In the genomic region with DNA sequence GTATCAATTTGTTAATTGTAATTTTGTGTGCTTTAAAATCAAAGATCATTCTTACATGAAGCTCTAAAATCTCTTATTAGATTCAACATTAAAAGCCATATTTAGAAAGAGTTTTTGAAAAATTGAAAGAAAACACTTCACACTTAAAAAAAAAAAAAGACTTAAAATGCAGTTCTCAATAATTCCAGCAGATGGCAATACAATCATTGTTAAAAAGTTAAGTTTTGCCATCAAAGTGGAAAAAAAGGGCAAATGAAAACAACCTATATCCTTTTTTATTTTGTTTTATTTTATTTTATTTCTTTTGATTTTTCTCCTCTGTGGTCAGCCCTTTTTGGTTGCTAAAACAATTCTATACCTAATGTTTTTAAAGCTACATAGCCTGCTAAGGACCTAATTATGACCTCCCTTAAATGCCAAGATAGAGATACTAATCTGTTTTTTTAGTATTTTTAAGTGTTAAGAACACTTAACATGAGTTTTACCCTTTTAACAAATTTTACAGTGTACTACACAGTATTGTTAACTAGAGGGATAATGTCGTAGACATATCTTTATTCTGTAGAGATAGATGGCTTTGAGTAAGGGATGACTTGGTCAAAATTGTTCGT, we compare ENCODE assay signal across 9 cellular contexts.
A peak's percentile ranks its signal among the peaks of the same experiment; 100 is the strongest.
DNase-seq lines count a peak whose midpoint lies in the region; ATAC-seq and TF ChIP-seq lines count a peak whose summit lies in the region.
"Had no signal": no experiment of that assay in that cellular context is flagged by ENCODE, and none has a peak within 500 bp of the region (broad histone marks: within the 10 kb centered on the region; RNA-seq: fewer than 3 reads in every experiment).

No MANE protein-coding gene starts in this region.

- H3K4me3 ChIP-seq in Panc1 (ENCODE audit: low read depth in 2 of 2, low read length in 2 of 2), result no peak overlapping the region
- H3K4me3 ChIP-seq in fibroblast of the aortic adventitia (ENCODE audit: low read depth, low read length), result no peak overlapping the region

- no peaks in the 10 kb centered on the region for H3K4me1 ChIP-seq in Panc1 (ENCODE audit: control insufficient read depth, insufficient read depth, low read length)

- TF ChIP-seq CTCF in Panc1 (IDR thresholded peaks at IDR 0.05), result peak; percentile 47; the same call in 1 of the 2 replicates
- TF ChIP-seq CTCF in fibroblast of the aortic adventitia (IDR thresholded peaks at IDR 0.05; ENCODE audit: insufficient read depth, low read length), result peak; percentile 48

- peaks cover under 1% of the 10 kb centered on the region; the same call in 1 of the 2 replicates for H3K27me3 ChIP-seq in Panc1 (ENCODE audit: control insufficient read depth, insufficient read depth, low read length)

- intact Hi-C loops in Panc1 (cut with micrococcal nuclease; ENCODE audit: unreplicated experiment), result loop anchor here (10.0 kb wide), 1 partner anchor 1296 kb away; no protein-coding TSS in a partner anchor

- CTCF ChIA-PET in Panc1 (lab: Charles Lee), result interaction anchor here (0.6 kb wide), 2 partner anchors 171 to 334 kb away, joined by 7 read pairs; no protein-coding TSS in a partner anchor

- in situ Hi-C loops in Panc1 (cut with HindIII; ENCODE audit: low pct_unique_long_range_greater_than_20kb, low sequenced_read_pairs), result no loop called here

- no peak for ATAC-seq in Panc1
- no peak for ATAC-seq in HG02623 (IDR thresholded peaks at IDR 0.05; ENCODE audit: unreplicated experiment)
- ATAC-seq: esophagus mucosa had no signal

- DNase-seq in NCI-H446 (lab: John Stamatoyannopoulos, UW) (peak; percentile 21 to 41), NCI-H446 treated with DMSO at 0.1 percent for 48 hours (lab: John Stamatoyannopoulos, UW) (no peak), Panc1 (ENCODE audit: low read depth, low spot score) (no peak), fibroblast of the aortic adventitia (ENCODE audit: low read depth) (peak; percentile 72), stromal cell of bone marrow (ENCODE audit: low read depth) (peak; percentile 11), NCI-H2029 (lab: John Stamatoyannopoulos, UW) (no peak), NCI-H524 (lab: John Stamatoyannopoulos, UW) (no peak)

- BruUV-seq in Panc1 (replicated peaks; lab: Mats Ljungman, UMichigan), result no TSS peak

- POLR2A ChIA-PET in Panc1 (lab: Charles Lee), result no interaction called here

- no peaks in the 10 kb centered on the region for H3K9me3 ChIP-seq in Panc1 (ENCODE audit: control insufficient read depth, insufficient read depth, low read depth, low read length)

- no peaks in the 10 kb centered on the region for H3K36me3 ChIP-seq in Panc1 (ENCODE audit: control insufficient read depth, insufficient read depth, low read length)

- H3K27ac ChIP-seq in Panc1 (ENCODE audit: low read length), result no peak overlapping the region

Comparison
In these comparisons a context has a peak if more than half of its experiments do, and no peak if none do; other contexts are left out.
1. DNase-seq: peak in NCI-H446 (2 of 2), fibroblast of the aortic adventitia (single experiment) and stromal cell of bone marrow (single experiment); none in NCI-H446 treated with DMSO at 0.1 percent for 48 hours (single experiment), Panc1 (single experiment), NCI-H2029 (single experiment) and NCI-H524 (0 of 2).